In genomic region chr10:19819419-19820033, GRCh38 we compare ENCODE assay signal across 8 cellular contexts. TPM values are rescaled to one million over a fixed set of nuclear protein-coding genes. Genes with fewer than 3 reads are reported as not detected.
DNase-seq lines count a peak whose midpoint lies in the region; ATAC-seq and TF ChIP-seq lines count a peak whose summit lies in the region.

No MANE protein-coding gene starts in this region.

- intact Hi-C loops in MCF 10A (cut with micrococcal nuclease) (loop anchor here (1.0 to 10.0 kb wide), 9 partner anchors 28 to 1035 kb away; no protein-coding TSS in a partner anchor), lower leg skin (cut with DNase I; ENCODE audit: low total_unique reads) (no loop called here), aorta (cut with DNase I) (loop anchor here (5.0 to 10.0 kb wide), 8 partner anchors 103 to 1035 kb away; no protein-coding TSS in a partner anchor)

- H3K9me3 Mint-ChIP-seq in MCF 10A (ENCODE audit: unreplicated experiment): no peaks in the 10 kb centered on the region

- CTCF ChIA-PET in MCF 10A (lab: Yijun Ruan, JAX): interaction anchor here (0.6 to 2.9 kb wide), 15 partner anchors 8 to 1857 kb away, joined by 3 to 16 read pairs (median 3); no protein-coding TSS in a partner anchor

- H3K4me1 Mint-ChIP-seq in MCF 10A (ENCODE audit: insufficient read depth, unreplicated experiment): peaks cover 30% of the 10 kb centered on the region

- peak; percentile 42 for ATAC-seq in aorta (ENCODE audit: low FRiP score)
- ATAC-seq in HG03439 (IDR thresholded peaks at IDR 0.05; ENCODE audit: unreplicated experiment): no peak

- H3K4me1 ChIP-seq in aorta (ENCODE audit: control insufficient read depth in 1 of 2, insufficient read depth in 2 of 2, low read length in 2 of 2): peaks cover 0 to 2% of the 10 kb centered on the region in 2 donors

- WGBS in lower leg skin, 2 donors: 0% methylated on average over 2 of the region's 2 CpGs
- WGBS in aorta, 2 donors: 0% methylated on average over 2 of the region's 2 CpGs

- H3K4me3 ChIP-seq in lower leg skin (ENCODE audit: low read depth, poor library complexity, severe bottlenecking): no peak overlapping the region
- H3K4me3 ChIP-seq in aorta (ENCODE audit: low read length in 2 of 2): no peak overlapping the region

- POLR2A ChIA-PET in MCF 10A (lab: Yijun Ruan, JAX): interaction anchor here (0.6 to 2.9 kb wide), 14 partner anchors 12 to 1706 kb away, joined by 3 to 32 read pairs (median 4); partner anchors contain the start of gene SKIDA1

- no peaks in the 10 kb centered on the region for H3K36me3 Mint-ChIP-seq in MCF 10A (ENCODE audit: insufficient read depth, unreplicated experiment)

- BruUV-seq in MCF 10A (replicated peaks; lab: Mats Ljungman, UMichigan): no TSS peak

- peak; percentile 71 for DNase-seq in GM03348 (ENCODE audit: low spot score)
- DNase-seq in NAMALWA (ENCODE audit: low spot score): peak; percentile 64
- DNase-seq in MCF 10A (ENCODE audit: unreplicated experiment): peak; percentile 89
- DNase-seq in lower leg skin (ENCODE audit: low spot score in 2 of 2): peak in 1 of 2 donors; percentile 85
- no peak for DNase-seq in aorta
- no peak for DNase-seq in NK-92 treated with Interleukin-12 subunit alpha and Interleukin-12 subunit beta, amount 100 ng/mL, for 24 hours (lab: John Stamatoyannopoulos, UW)

- no peaks in the 10 kb centered on the region for H3K27me3 Mint-ChIP-seq in MCF 10A (ENCODE audit: insufficient read depth, unreplicated experiment)

- no peak overlapping the region for H3K4me3 Mint-ChIP-seq in MCF 10A (ENCODE audit: unreplicated experiment)

- H3K36me3 ChIP-seq in aorta (ENCODE audit: control insufficient read depth in 1 of 2, insufficient read depth in 2 of 2, low read length in 1 of 2): no peaks in the 10 kb centered on the region

- no peak overlapping the region for H3K27ac ChIP-seq in 22Rv1
- no peak overlapping the region for H3K27ac ChIP-seq in aorta (ENCODE audit: low read depth in 1 of 2, low read length in 2 of 2)

- no peaks in the 10 kb centered on the region for H3K27me3 ChIP-seq in aorta (ENCODE audit: control insufficient read depth in 1 of 2, insufficient read depth in 2 of 2, low read length in 1 of 2)

- H3K27ac Mint-ChIP-seq in MCF 10A (ENCODE audit: low read depth, unreplicated experiment): peak overlapping the region; percentile 6

- no peak for TF ChIP-seq POLR2A in lower leg skin (IDR thresholded peaks at IDR 0.05)

- H3K9me3 ChIP-seq in aorta (ENCODE audit: control insufficient read depth, low read length): no peaks in the 10 kb centered on the region

- TF ChIP-seq CTCF in 22Rv1 (IDR thresholded peaks at IDR 0.05): peak; percentile 88
- TF ChIP-seq CTCF in MCF 10A (IDR thresholded peaks at IDR 0.05; ENCODE audit: unreplicated experiment): peak; percentile 69
- TF ChIP-seq CTCF in lower leg skin (IDR thresholded peaks at IDR 0.05): peak in 2 of 3 donors; percentile 25 to 49

RNA-seq across cellular contexts. Expression of gene PLXDC2, which starts 3.3 kb away (rescaled TPM):
- 10.6 and 23.3 TPM in 2 replicates for total RNA-seq in MCF 10A (2022)
- 100 to 1,000 TPM in 2 of 4 donors, 10 to 100 TPM in 2; 75.3 to 113 (median 95.3) TPM for total RNA-seq in lower leg skin
- 100 to 1,000 TPM in 1 of 2 donors, 10 to 100 TPM in 1; 87.1 to 155 TPM for total RNA-seq in aorta
- 10 to 100 TPM; 14.7 to 27.7 TPM for polyA plus RNA-seq in aorta

Comparison
In these comparisons a context has a peak if more than half of its experiments do, and no peak if none do; other contexts are left out.
1. CTCF ChIP-seq: peak in every context shown above with its lines; median percentile 88 in 22Rv1; 69 in MCF 10A; 37 in lower leg skin.
2. DNase-seq: peak in GM03348 (single experiment), NAMALWA (single experiment) and MCF 10A (single experiment); none in aorta (0 of 2) and NK-92 treated with Interleukin-12 subunit alpha and Interleukin-12 subunit beta, amount 100 ng/mL, for 24 hours (single experiment).